ENCODE assay signal across 1 cellular context in genomic region chr3:156664285-156665178, GRCh38.
TF ChIP-seq lines count a peak whose summit lies in the region.

No MANE protein-coding gene starts in this region.

TF ChIP-seq in GM12878, 131 proteins besides CTCF, POLR2A, EP300 and RAD21 (continued from another document and continues in another):
- TF ChIP-seq E4F1 (IDR thresholded peaks at IDR 0.05; ENCODE audit: borderline replicate concordance, partially characterized antibody) (no peak), RELB (IDR thresholded peaks at IDR 0.05; ENCODE audit: low read depth) (0 out of 2 replicates have a peak, but pooled peaks have one; percentile 61), PKNOX1 (IDR thresholded peaks at IDR 0.05) (peak; percentile 65), ZNF622 (IDR thresholded peaks at IDR 0.05) (no peak), RB1 (IDR thresholded peaks at IDR 0.05; ENCODE audit: borderline replicate concordance) (no peak), SKIL (IDR thresholded peaks at IDR 0.05; ENCODE audit: low read depth, poor library complexity, severe bottlenecking) (peak; percentile 93), ZSCAN29 (IDR thresholded peaks at IDR 0.05) (no peak), ZNF24 (IDR thresholded peaks at IDR 0.05) (0 out of 2 replicates have a peak, but pooled peaks have one; percentile 46), IRF5 (IDR thresholded peaks at IDR 0.05; ENCODE audit: borderline replicate concordance) (no peak), ZBTB40 (IDR thresholded peaks at IDR 0.05; ENCODE audit: borderline replicate concordance) (peak; percentile 3; the same call in 1 of the 2 replicates), ZNF687 (IDR thresholded peaks at IDR 0.05) (no peak), IKZF2 (IDR thresholded peaks at IDR 0.05) (peak in 1 of 2 experiments; percentile 7; a peak in 1 of 4 replicates), ZNF217 (IDR thresholded peaks at IDR 0.05) (0 out of 2 replicates have a peak, but pooled peaks have one; percentile 35), NFYA (IDR thresholded peaks at IDR 0.05; ENCODE audit: borderline replicate concordance, low read depth, low read length) (no peak), MEF2A (IDR thresholded peaks at IDR 0.05; ENCODE audit: insufficient read depth, low read depth, low read length) (peak; percentile 94), SMARCA5 (IDR thresholded peaks at IDR 0.05) (peak; percentile 24; the same call in 1 of the 2 replicates), ZBED1 (IDR thresholded peaks at IDR 0.05; ENCODE audit: borderline replicate concordance) (peak; percentile 52; the same call in 1 of the 2 replicates), RUNX3 (IDR thresholded peaks at IDR 0.05; ENCODE audit: low read length) (peak; percentile 83), FOXM1 (IDR thresholded peaks at IDR 0.05; ENCODE audit: low read depth, low read length) (peak; percentile 62; the same call in 1 of the 2 replicates), ATF2 (IDR thresholded peaks at IDR 0.05; ENCODE audit: low read length) (peak; percentile 73), PAX8 (IDR thresholded peaks at IDR 0.05) (no peak), NFIC (IDR thresholded peaks at IDR 0.05; ENCODE audit: low read depth, low read length) (peak; percentile 74), CREM (IDR thresholded peaks at IDR 0.05; ENCODE audit: low read depth) (0 out of 2 replicates have a peak, but pooled peaks have one; percentile 32), ZBTB11 (CRISPR knock-in tag; IDR thresholded peaks at IDR 0.05) (0 out of 2 replicates have a peak, but pooled peaks have one; percentile 20), MLLT1 (IDR thresholded peaks at IDR 0.05) (peak; percentile 92)
